In genomic region chr11:86551693-86552092, GRCh38 we compare ENCODE assay signal across 13 cellular contexts.
DNase-seq lines count a peak whose midpoint lies in the region; ATAC-seq and TF ChIP-seq lines count a peak whose summit lies in the region.
"Had no signal": no experiment of that assay in that cellular context is flagged by ENCODE, and none has a peak within 500 bp of the region (broad histone marks: within the 10 kb centered on the region; RNA-seq: fewer than 3 reads in every experiment).

No MANE protein-coding gene starts in this region.

- in situ Hi-C loops in Panc1 (cut with HindIII; ENCODE audit: low pct_unique_long_range_greater_than_20kb, low sequenced_read_pairs), result no loop called here

- H3K9me3 Mint-ChIP-seq in progenitor cell of endocrine pancreas (ENCODE audit: low read depth), result no peaks in the 10 kb centered on the region
- H3K9me3 Mint-ChIP-seq: activated naive CD8-positive, alpha-beta T cell treated with anti-CD3 and anti-CD28 coated beads for 36 hours had no signal

- H3K4me1 ChIP-seq in Panc1 (ENCODE audit: control insufficient read depth, insufficient read depth, low read length) (peaks cover 5% of the 10 kb centered on the region; the same call in 1 of the 2 replicates), hepatocyte (ENCODE audit: insufficient read depth) (peaks cover 26% of the 10 kb centered on the region), thoracic aorta (ENCODE audit: control insufficient read depth in 1 of 2, low read depth in 2 of 2) (peaks cover 17 to 48% of the 10 kb centered on the region in 2 donors)

- H3K4me2 ChIP-seq in hepatocyte, result peak overlapping the region; percentile 39

- H3K4me1 Mint-ChIP-seq in progenitor cell of endocrine pancreas (ENCODE audit: low read depth), result peaks cover 10% of the 10 kb centered on the region
- H3K4me1 Mint-ChIP-seq: activated CD4-positive, alpha-beta T cell treated with anti-CD3 and anti-CD28 coated beads for 36 hours; activated naive CD8-positive, alpha-beta T cell treated with anti-CD3 and anti-CD28 coated beads for 36 hours had no signal

- H3K9me2 ChIP-seq in hepatocyte (replicated peaks; ENCODE audit: insufficient read depth), result no peaks in the 10 kb centered on the region

- H3K9me3 ChIP-seq in Panc1 (ENCODE audit: control insufficient read depth, insufficient read depth, low read depth, low read length), result no peaks in the 10 kb centered on the region
- no peaks in the 10 kb centered on the region for H3K9me3 ChIP-seq in hepatocyte (ENCODE audit: low read depth)
- no peaks in the 10 kb centered on the region for H3K9me3 ChIP-seq in thoracic aorta
- H3K9me3 ChIP-seq: tibial nerve had no signal

- no peak overlapping the region for H3K4me3 ChIP-seq in Panc1 (ENCODE audit: low read depth in 2 of 2, low read length in 2 of 2)
- no peak overlapping the region for H3K4me3 ChIP-seq in hepatocyte
- no peak overlapping the region for H3K4me3 ChIP-seq in thoracic aorta
- H3K4me3 ChIP-seq: tibial nerve had no signal

- H3K27ac ChIP-seq in Panc1 (ENCODE audit: low read length), result peak overlapping the region; percentile 51; the same call in 1 of the 2 replicates
- H3K27ac ChIP-seq in hepatocyte, result peak overlapping the region; percentile 62
- H3K27ac ChIP-seq in thoracic aorta, result peak overlapping the region; percentile 0 to 35

- H3K36me3 Mint-ChIP-seq in progenitor cell of endocrine pancreas (ENCODE audit: insufficient read depth), result no peaks in the 10 kb centered on the region

- 68% methylated on average over 3 of the region's 3 CpGs for WGBS in hepatocyte (ENCODE audit: low lambda C conversion rate, missing lambda C conversion rate)

- CTCF ChIA-PET in Panc1 (lab: Charles Lee), result no interaction called here

- H3K79me2 ChIP-seq in hepatocyte, result no peaks in the 10 kb centered on the region

- ATAC-seq in Panc1, result peak; percentile 5; the same call in 1 of the 2 replicates
- no peak for ATAC-seq in thoracic aorta (ENCODE audit: insufficient number of reproducible peaks, low FRiP score, low read depth)
- ATAC-seq: activated CD4-positive, alpha-beta T cell treated with anti-CD3 and anti-CD28 coated beads for 36 hours had no signal

- H3K36me3 ChIP-seq in Panc1 (ENCODE audit: control insufficient read depth, insufficient read depth, low read length), result no peaks in the 10 kb centered on the region
- no peaks in the 10 kb centered on the region for H3K36me3 ChIP-seq in hepatocyte (replicated peaks; ENCODE audit: insufficient read depth, low read depth)
- H3K36me3 ChIP-seq in thoracic aorta, result no peaks in the 10 kb centered on the region

- H3K27ac Mint-ChIP-seq in progenitor cell of endocrine pancreas, result no peak overlapping the region
- H3K27ac Mint-ChIP-seq: activated CD4-positive, alpha-beta T cell treated with anti-CD3 and anti-CD28 coated beads for 36 hours; activated naive CD8-positive, alpha-beta T cell treated with anti-CD3 and anti-CD28 coated beads for 36 hours had no signal

- H3K27me3 ChIP-seq in Panc1 (ENCODE audit: control insufficient read depth, insufficient read depth, low read length) (no peaks in the 10 kb centered on the region), hepatocyte (no peaks in the 10 kb centered on the region), thoracic aorta (replicated peaks; ENCODE audit: insufficient read depth) (no peaks in the 10 kb centered on the region)
- H3K27me3 ChIP-seq: tibial nerve had no signal

- intact Hi-C loops in Panc1 (cut with micrococcal nuclease; ENCODE audit: unreplicated experiment), result no loop called here

- peak; percentile 54 for DNase-seq in NCI-H2196 treated with DMSO at 0.1 percent for 48 hours (lab: John Stamatoyannopoulos, UW; ENCODE audit: unreplicated experiment)
- DNase-seq in NCI-H2196 (lab: John Stamatoyannopoulos, UW; ENCODE audit: unreplicated experiment), result no peak
- DNase-seq in Panc1 (ENCODE audit: low read depth, low spot score), result no peak
- peak; percentile 44 for DNase-seq in hepatocyte (ENCODE audit: low spot score)
- DNase-seq in thoracic aorta (ENCODE audit: low spot score), result no peak
- no peak for DNase-seq in NCI-H146 (lab: John Stamatoyannopoulos, UW)
- no peak for DNase-seq in progenitor cell of endocrine pancreas (ENCODE audit: low spot score, unreplicated experiment)
- no peak for DNase-seq in NCI-H1930 (lab: John Stamatoyannopoulos, UW)
- DNase-seq: 8988T; activated CD4-positive, alpha-beta T cell treated with anti-CD3 and anti-CD28 coated beads for 36 hours; activated naive CD8-positive, alpha-beta T cell treated with anti-CD3 and anti-CD28 coated beads for 36 hours; NCI-H1092 treated with DMSO at 0.1 percent for 48 hours had no signal

- no peak overlapping the region for H2AFZ ChIP-seq in hepatocyte

- no peaks in the 10 kb centered on the region for H4K20me1 ChIP-seq in hepatocyte (ENCODE audit: insufficient read depth, poor library complexity, severe bottlenecking)

- no TSS peak for BruUV-seq in Panc1 (replicated peaks; lab: Mats Ljungman, UMichigan)

- TF ChIP-seq CTCF in Panc1 (IDR thresholded peaks at IDR 0.05), result no peak
- TF ChIP-seq CTCF in hepatocyte (IDR thresholded peaks at IDR 0.05; ENCODE audit: poor library complexity), result no peak
- no peak for TF ChIP-seq CTCF in thoracic aorta (IDR thresholded peaks at IDR 0.05)
- no peak for TF ChIP-seq CTCF in progenitor cell of endocrine pancreas (IDR thresholded peaks at IDR 0.05; ENCODE audit: unreplicated experiment)

- H3K4me3 Mint-ChIP-seq in progenitor cell of endocrine pancreas (ENCODE audit: low read depth), result no peak overlapping the region
- H3K4me3 Mint-ChIP-seq: activated CD4-positive, alpha-beta T cell treated with anti-CD3 and anti-CD28 coated beads for 36 hours; activated naive CD8-positive, alpha-beta T cell treated with anti-CD3 and anti-CD28 coated beads for 36 hours had no signal

- POLR2A ChIA-PET in Panc1 (lab: Charles Lee), result interaction anchor here (0.5 kb wide), 1 partner anchor 26 kb away, joined by 6 read pairs; no protein-coding TSS in a partner anchor

- peaks cover 20% of the 10 kb centered on the region for H3K27me3 Mint-ChIP-seq in progenitor cell of endocrine pancreas
- H3K27me3 Mint-ChIP-seq: activated CD4-positive, alpha-beta T cell treated with anti-CD3 and anti-CD28 coated beads for 36 hours; activated naive CD8-positive, alpha-beta T cell treated with anti-CD3 and anti-CD28 coated beads for 36 hours had no signal

Comparison
In these comparisons a context has a peak if more than half of its experiments do, and no peak if none do; other contexts are left out.
1. DNase-seq: peak in NCI-H2196 treated with DMSO at 0.1 percent for 48 hours (single experiment) and hepatocyte (single experiment); none in NCI-H2196 (single experiment), Panc1 (single experiment), thoracic aorta (single experiment), NCI-H146 (single experiment), progenitor cell of endocrine pancreas (single experiment) and NCI-H1930 (0 of 2).
2. Peak in every context shown above with its lines, with median percentiles within 50 percentile points of each other: H3K27ac ChIP-seq.